Comparison of ENCODE assay signal across 1 cellular context in the genomic region with DNA sequence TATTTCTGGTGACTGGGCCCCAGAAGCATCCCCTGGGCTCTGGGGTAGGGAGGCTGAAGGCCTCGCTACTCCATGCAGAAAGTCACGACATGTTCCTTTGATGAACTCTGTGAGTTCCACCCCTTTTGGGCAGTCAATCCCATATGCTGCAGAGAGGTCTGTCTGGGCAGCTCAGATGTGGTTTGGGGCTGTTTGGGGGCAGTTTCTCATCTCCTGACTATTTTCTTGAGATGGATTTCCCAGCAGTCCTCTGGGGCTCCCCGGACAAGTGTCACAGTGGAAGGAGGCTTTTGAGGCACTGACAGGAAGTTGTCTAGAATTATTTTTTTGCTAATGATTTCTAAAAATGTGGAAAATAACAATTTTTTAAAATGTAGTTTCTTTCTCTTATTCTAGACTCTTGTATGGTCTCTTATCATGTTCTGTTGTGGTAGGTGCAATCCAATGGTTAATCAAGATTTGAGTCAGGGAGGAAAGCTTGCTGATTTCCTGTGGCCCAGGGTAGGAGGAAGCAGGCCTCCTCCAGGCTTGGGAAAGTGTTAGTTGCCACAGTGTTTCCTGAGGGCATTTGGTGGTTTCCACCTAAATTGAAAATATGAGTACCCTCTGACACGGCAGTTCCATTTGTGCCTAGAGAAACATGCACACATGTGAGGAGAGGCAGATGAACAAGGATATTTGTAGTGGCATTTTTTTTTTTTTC.
TF ChIP-seq lines count a peak whose summit lies in the region.

No MANE protein-coding gene starts in this region.

TF ChIP-seq in H1, 55 proteins besides CTCF, POLR2A, EP300 and RAD21 (continued from another document):
- no peak for TF ChIP-seq TAF1 (IDR thresholded peaks at IDR 0.05; ENCODE audit: low read depth, low read length)
- TF ChIP-seq POU5F1 (IDR thresholded peaks at IDR 0.05; ENCODE audit: low read depth, low read length): no peak
